ENCODE assay signal across 9 cellular contexts in the genomic region with DNA sequence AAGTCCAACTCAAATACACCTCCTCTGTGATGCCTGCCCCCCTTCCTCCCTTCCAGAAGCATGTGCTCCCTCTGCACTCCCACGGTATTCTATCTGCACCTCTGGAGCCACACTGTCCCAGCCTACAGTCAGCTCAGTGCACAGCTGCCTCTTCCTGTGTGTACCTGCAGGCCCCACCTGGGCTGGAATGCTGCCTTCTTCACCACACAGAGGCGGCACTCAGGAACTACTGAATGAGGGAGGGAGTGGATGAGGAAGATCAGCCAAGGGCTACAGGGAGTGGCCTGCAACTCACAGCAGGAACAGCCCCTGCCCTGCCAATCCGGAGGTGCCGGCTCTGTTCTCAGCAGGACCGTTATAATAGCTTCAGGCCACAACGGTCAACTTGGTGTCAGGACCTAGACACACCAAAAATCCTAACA. TPM values are rescaled to one million over a fixed set of nuclear protein-coding genes. Genes with fewer than 3 reads are reported as not detected.
A peak's percentile ranks its signal among the peaks of the same experiment; 100 is the strongest.
DNase-seq lines count a peak whose midpoint lies in the region; ATAC-seq and TF ChIP-seq lines count a peak whose summit lies in the region.
"Had no signal": no experiment of that assay in that cellular context is flagged by ENCODE, and none has a peak within 500 bp of the region (broad histone marks: within the 10 kb centered on the region; RNA-seq: fewer than 3 reads in every experiment).

No MANE protein-coding gene starts in this region.

- H3K27me3 Mint-ChIP-seq in CD14-positive monocyte (ENCODE audit: low read depth in 3 of 3), result peaks cover 23 to 32% (median 24%) of the 10 kb centered on the region in 3 donors

- H3K4me3 ChIP-seq in body of pancreas, result no peak overlapping the region
- H3K4me3 ChIP-seq in iPS-20b (ENCODE audit: low read length), result no peak overlapping the region
- no peak overlapping the region for H3K4me3 ChIP-seq in skeletal muscle satellite cell (ENCODE audit: low read length)

- peak overlapping the region; percentile 31 for H3K4me2 ChIP-seq in skeletal muscle satellite cell (ENCODE audit: low read length)

- TF ChIP-seq CTCF in body of pancreas (IDR thresholded peaks at IDR 0.05), result no peak
- no peak for TF ChIP-seq CTCF in CD14-positive monocyte (IDR thresholded peaks at IDR 0.05)

- no peak overlapping the region for H3K27ac Mint-ChIP-seq in CD14-positive monocyte

- peaks cover 26% of the 10 kb centered on the region for H3K4me1 ChIP-seq in body of pancreas
- H3K4me1 ChIP-seq in iPS-20b (ENCODE audit: insufficient read depth, low read length), result peaks cover 18% of the 10 kb centered on the region
- H3K4me1 ChIP-seq in skeletal muscle satellite cell (ENCODE audit: control insufficient read depth, insufficient read depth, low read length), result peaks cover 18% of the 10 kb centered on the region

- intact Hi-C loops in body of pancreas (cut with DNase I) (no loop called here), CD14-positive monocyte (cut with micrococcal nuclease) (no loop called here)

- H3K9me3 ChIP-seq in body of pancreas, result no peaks in the 10 kb centered on the region
- H3K9me3 ChIP-seq in iPS-20b (ENCODE audit: insufficient read depth, low read depth, low read length), result no peaks in the 10 kb centered on the region
- H3K9me3 ChIP-seq in skeletal muscle satellite cell (replicated peaks; ENCODE audit: low read length), result no peaks in the 10 kb centered on the region

- H3K4me3 Mint-ChIP-seq in CD14-positive monocyte, result no peak overlapping the region

- H3K36me3 ChIP-seq in body of pancreas (replicated peaks in 1 of 2; ENCODE audit: insufficient read depth in 1 of 2, low read depth in 2 of 2) (no peaks in the 10 kb centered on the region), iPS-20b (ENCODE audit: insufficient read depth, low read depth, low read length) (no peaks in the 10 kb centered on the region), skeletal muscle satellite cell (ENCODE audit: insufficient read depth, low read length) (peaks cover 16% of the 10 kb centered on the region)

- H3K27me3 ChIP-seq in body of pancreas (no peaks in the 10 kb centered on the region), iPS-20b (ENCODE audit: insufficient read depth, low read length) (no peaks in the 10 kb centered on the region), skeletal muscle satellite cell (ENCODE audit: control insufficient read depth, insufficient read depth, low read length) (no peaks in the 10 kb centered on the region)

- H3K27ac ChIP-seq in body of pancreas, result peak overlapping the region in 2 of 4 donors; percentile 51 to 66
- H3K27ac ChIP-seq in iPS-20b (ENCODE audit: low read length), result no peak overlapping the region

- no peaks in the 10 kb centered on the region for H3K36me3 Mint-ChIP-seq in CD14-positive monocyte

- peaks cover 5% of the 10 kb centered on the region for H3K4me1 Mint-ChIP-seq in CD14-positive monocyte

- DNase-seq in M059J (ENCODE audit: low read depth), result peak; percentile 38
- DNase-seq in body of pancreas, result peak; percentile 33 to 64 (median 50)
- no peak for DNase-seq in CD14-positive monocyte (ENCODE audit: low spot score)
- DNase-seq: activated naive CD4-positive, alpha-beta T cell treated with anti-CD3 and anti-CD28 coated beads, Interleukin-2, amount 50 U/mL, for 16 hours; NCI-H82 had no signal

- ATAC-seq in body of pancreas (peak; percentile 85), HG02678 (IDR thresholded peaks at IDR 0.05; ENCODE audit: unreplicated experiment) (no peak), HG03159 (IDR thresholded peaks at IDR 0.05; ENCODE audit: unreplicated experiment) (no peak)

- H3K9ac ChIP-seq in iPS-20b (ENCODE audit: low read depth, low read length) (peak overlapping the region; percentile 59; the same call in 1 of the 2 replicates), skeletal muscle satellite cell (ENCODE audit: low read depth, low read length) (peak overlapping the region; percentile 12)

- H3K9me3 Mint-ChIP-seq in CD14-positive monocyte, result peaks cover 0 to 9% (median 0%) of the 10 kb centered on the region in 7 donors

- WGBS in body of pancreas, 2 donors, result 34 to 37% methylated on average over 6 of the region's 6 CpGs

- TF ChIP-seq POLR2A in body of pancreas (IDR thresholded peaks at IDR 0.05), result no peak

RNA-seq across cellular contexts. Expression of gene AFAP1, which starts 10.1 kb away (rescaled TPM):
- total RNA-seq in M059J (2014; rRNA removed; shearing (Covaris generic)), result 38.8 and 53.8 TPM in 2 replicates
- 10 to 100 TPM in 1 of 2 donors, 1 to 10 TPM in 1; 9.6 to 35.3 TPM for total RNA-seq in body of pancreas
- total RNA-seq in skeletal muscle satellite cell (2012; rRNA removed), result 16.5 and 19.9 TPM in 2 replicates
- not detected for polyA plus RNA-seq in CD14-positive monocyte
